ENCODE assay signal across 10 cellular contexts in genomic region chr3:187736418-187736871, GRCh38. TPM values are rescaled to one million over a fixed set of nuclear protein-coding genes. Genes with fewer than 3 reads are reported as not detected.
DNase-seq lines count a peak whose midpoint lies in the region; ATAC-seq, FAIRE-seq and TF ChIP-seq lines count a peak whose summit lies in the region.
"Had no signal": no experiment of that assay in that cellular context is flagged by ENCODE, and none has a peak within 500 bp of the region (broad histone marks: within the 10 kb centered on the region; RNA-seq: fewer than 3 reads in every experiment).

No MANE protein-coding gene starts in this region.

- intact Hi-C loops in mucosa of descending colon (cut with DNase I, micrococcal nuclease) = no loop called here

- no peak for FAIRE-seq in A549 (lab: Jason Lieb, UNC)

- H3K4me1 ChIP-seq in A549 = peaks cover 25% of the 10 kb centered on the region
- H3K4me1 ChIP-seq in mucosa of descending colon (ENCODE audit: low read depth) = peaks cover 10% of the 10 kb centered on the region
- H3K4me1 ChIP-seq in BE2C = no peaks in the 10 kb centered on the region

- H3K27ac ChIP-seq in A549 (peak overlapping the region in 1 of 2 experiments; percentile 27; a peak in 1 of 6 replicates), caudate nucleus (ENCODE audit: low read depth, low read length) (peak overlapping the region; percentile 52)
- H3K27ac ChIP-seq: cardiac muscle cell, KMS-11 had no signal

- 33% methylated on average over 7 of the region's 8 CpGs for whole genome bisulfite sequencing in A549 (ENCODE audit: missing lambda C conversion rate)

- peaks cover 3% of the 10 kb centered on the region; the same call in 1 of the 2 replicates for H3K27me3 ChIP-seq in BE2C
- H3K27me3 ChIP-seq: cardiac muscle cell had no signal

- POLR2A ChIA-PET in A549 (lab: Yijun Ruan, JAX) = no interaction called here

- H3K4me3 ChIP-seq in A549 (no peak overlapping the region), mucosa of descending colon (no peak overlapping the region), BE2C (ENCODE audit: low read depth, low read length) (no peak overlapping the region)

- ATAC-seq in A549 (no peak), mucosa of descending colon (no peak), HG03521 (IDR thresholded peaks at IDR 0.05; ENCODE audit: unreplicated experiment) (no peak), HG03159 (IDR thresholded peaks at IDR 0.05; ENCODE audit: unreplicated experiment) (no peak)

- DNase-seq in A549 (ENCODE audit: low read depth in 1 of 2, low spot score in 1 of 2) (peak in 1 of 2 experiments; percentile 62), M059J (ENCODE audit: low read depth) (peak; percentile 86), caudate nucleus (lab: John Stamatoyannopoulos, UW) (peak in 8 of 61 donors; percentile 7 to 31 (median 21)), mucosa of descending colon (peak in 2 of 3 donors; percentile 20 to 29), kidney glomerular epithelial cell (lab: John Stamatoyannopoulos, UW) (no peak), BE2C (no peak)

- TF ChIP-seq CTCF in A549 (IDR thresholded peaks at IDR 0.05) (no peak), mucosa of descending colon (IDR thresholded peaks at IDR 0.05) (no peak), BE2C (IDR thresholded peaks at IDR 0.05; ENCODE audit: low read depth, low read length) (no peak)

- no peak for TF ChIP-seq EP300 in A549 (IDR thresholded peaks at IDR 0.05)

- no peak for TF ChIP-seq POLR2A in A549 (IDR thresholded peaks at IDR 0.05; ENCODE audit: low read length)

- H3K9me3 ChIP-seq in A549 (no peaks in the 10 kb centered on the region), mucosa of descending colon (no peaks in the 10 kb centered on the region), BE2C (no peaks in the 10 kb centered on the region)

- peak overlapping the region; percentile 96 for H3K4me2 ChIP-seq in A549
- H3K4me2 ChIP-seq: KMS-11 had no signal

- no peaks in the 10 kb centered on the region for H3K36me3 ChIP-seq in mucosa of descending colon (ENCODE audit: low read depth)
- no peaks in the 10 kb centered on the region for H3K36me3 ChIP-seq in BE2C
- H3K36me3 ChIP-seq: cardiac muscle cell had no signal

- CTCF ChIA-PET in A549 (lab: Yijun Ruan, JAX) = interaction anchor here (0.7 to 8.6 kb wide), 2 partner anchors 474 to 1218 kb away, joined by 3 to 221 read pairs; no protein-coding TSS in a partner anchor

- TF ChIP-seq RAD21 in A549 (conservative IDR thresholded peaks at IDR 0.05 in 1 of 2, IDR thresholded peaks at IDR 0.05 in 1 of 2) = no peak

TF ChIP-seq in A549, 52 proteins besides CTCF, POLR2A, EP300 and RAD21:
- no peak for TF ChIP-seq ATOH8 (CRISPR knock-in tag; IDR thresholded peaks at IDR 0.05; ENCODE audit: low read depth)
- TF ChIP-seq FOSL2 (IDR thresholded peaks at IDR 0.05) = no peak
- TF ChIP-seq FOSL2 (CRISPR knock-in tag; IDR thresholded peaks at IDR 0.05) = peak; percentile 31

RNA-seq across cellular contexts. Expression of gene BCL6, which starts 8.8 kb away (rescaled TPM):
- polyA plus RNA-seq in A549 (2011; rRNA removed) = 7.0 and 20.8 TPM in 2 replicates
- 2.0 and 3.3 TPM in 2 replicates for polyA plus RNA-seq in A549 (2012; cell fraction: cytosol; rRNA removed)
- polyA plus RNA-seq in A549 (2012; cell fraction: nucleus; rRNA removed) = 7.1 and 9.2 TPM in 2 replicates
- 6.1 to 12.1 TPM (median 10.4 TPM) in 3 replicates for polyA plus RNA-seq in A549 (2017; fragmentation: RNase III; extraction: RNeasy Plus Mini Kit Qiagen cat#74134 plus additional on column Dnase treatment)
- polyA minus RNA-seq in A549 (2011; rRNA and poly(A)+ RNA removed) = 23.8 and 38.2 TPM in 2 replicates
- total RNA-seq in M059J (2014; rRNA removed; shearing (Covaris generic)) = 15.4 and 19.2 TPM in 2 replicates
- 100 to 1,000 TPM in 1 of 3 donors, 10 to 100 TPM in 2; 10.9 to 133 (median 23.8) TPM for total RNA-seq in mucosa of descending colon
- polyA plus RNA-seq in BE2C (2012; ENCODE audit: insufficient read depth, insufficient read length, low read depth) = 1.2 TPM

RNA-seq across cellular contexts. Expression of gene RTP2, which starts 34.1 kb away (rescaled TPM):
- not detected in 2 replicates for polyA plus RNA-seq in A549 (2011; rRNA removed)
- polyA plus RNA-seq in A549 (2012; cell fraction: cytosol; rRNA removed) = not detected in 2 replicates
- polyA plus RNA-seq in A549 (2012; cell fraction: nucleus; rRNA removed) = not detected in 2 replicates
- polyA plus RNA-seq in A549 (2017; fragmentation: RNase III; extraction: RNeasy Plus Mini Kit Qiagen cat#74134 plus additional on column Dnase treatment) = not detected in 3 replicates
- not detected in 2 replicates for polyA minus RNA-seq in A549 (2011; rRNA and poly(A)+ RNA removed)
- not detected in 2 replicates for total RNA-seq in M059J (2014; rRNA removed; shearing (Covaris generic))
- not detected for total RNA-seq in mucosa of descending colon
- polyA plus RNA-seq in BE2C (2012; ENCODE audit: insufficient read depth, insufficient read length, low read depth) = not detected
- total RNA-seq: cardiac muscle cell had no signal
- polyA plus RNA-seq: cardiac muscle cell had no signal

Comparison
In these comparisons a context has a peak if more than half of its experiments do, and no peak if none do; other contexts are left out.
1. DNase-seq: peak in M059J (single experiment) and mucosa of descending colon (2 of 3); none in kidney glomerular epithelial cell (single experiment) and BE2C (single experiment).